16 cellular contexts compared by ENCODE assay signal in the genomic region with DNA sequence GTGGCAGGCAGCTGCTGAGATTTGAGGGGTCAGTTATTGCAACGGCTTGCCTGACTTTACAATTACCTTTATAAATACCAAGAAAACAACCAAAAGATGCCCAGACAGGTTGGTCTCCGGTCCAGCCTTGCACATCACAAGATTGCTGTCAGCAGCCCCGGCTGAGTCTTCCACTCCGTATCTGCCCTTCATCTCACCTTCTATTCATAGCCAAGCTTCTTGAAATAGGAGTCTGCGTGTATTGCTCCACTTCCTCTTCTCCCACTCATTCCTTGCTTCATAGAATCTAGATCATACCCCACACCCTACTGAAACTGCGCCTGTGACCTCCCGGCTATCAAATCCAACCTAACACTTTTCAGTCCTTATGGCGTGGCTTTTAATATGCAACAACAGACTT. TPM values are rescaled to one million over a fixed set of nuclear protein-coding genes. Genes with fewer than 3 reads are reported as not detected.
DNase-seq lines count a peak whose midpoint lies in the region; ATAC-seq, FAIRE-seq and TF ChIP-seq lines count a peak whose summit lies in the region.
"Had no signal": no experiment of that assay in that cellular context is flagged by ENCODE, and none has a peak within 500 bp of the region (broad histone marks: within the 10 kb centered on the region; RNA-seq: fewer than 3 reads in every experiment).

No MANE protein-coding gene starts in this region.

- no peaks in the 10 kb centered on the region for H4K20me1 ChIP-seq in K562 (replicated peaks; ENCODE audit: control insufficient read depth, insufficient read depth, low read length)

- intact Hi-C loops in K562 (cut with micrococcal nuclease), result no loop called here
- intact Hi-C loops in pancreas (cut with DNase I), result no loop called here

- no peaks in the 10 kb centered on the region for H3K27me3 ChIP-seq in K562 (ENCODE audit: control insufficient read depth in 2 of 2, insufficient read depth in 2 of 2, low read length in 2 of 2)
- H3K27me3 ChIP-seq in pancreas, result no peaks in the 10 kb centered on the region

- CTCF ChIA-PET in K562 (lab: Yijun Ruan, JAX; ENCODE audit: low intra/inter-chr PET ratio), result no interaction called here

- H3K36me3 ChIP-seq in K562 (ENCODE audit: control insufficient read depth, insufficient read depth, low read length), result no peaks in the 10 kb centered on the region
- H3K36me3 ChIP-seq in pancreas, result no peaks in the 10 kb centered on the region

- H3K9me3 ChIP-seq in K562 (replicated peaks; ENCODE audit: control insufficient read depth, insufficient read depth, low read depth, low read length) (no peaks in the 10 kb centered on the region), pancreas (no peaks in the 10 kb centered on the region)

- in situ Hi-C loops in KBM-7 (cut with MboI; ENCODE audit: low pct_unique_long_range_greater_than_20kb, low sequenced_read_pairs), result no loop called here
- in situ Hi-C loops in K562 (cut with MboI), result no loop called here

- no peak overlapping the region for H3K4me2 ChIP-seq in K562 (ENCODE audit: insufficient read depth, low read length)
- H3K4me2 ChIP-seq: PC-9 had no signal

- peak; percentile 25 for DNase-seq in KBM-7
- peak; percentile 15 for DNase-seq in NOMO-1 treated with dmso at 0.1 percent for 144 hours (lab: John Stamatoyannopoulos, UW; ENCODE audit: unreplicated experiment)
- peak in 1 of 4 experiments; percentile 25 for DNase-seq in K562 (ENCODE audit: extremely low read depth in 1 of 4, low spot score in 3 of 4)
- DNase-seq in stimulated activated CD4-positive, alpha-beta T cell treated with anti-CD3 and anti-CD28 coated beads, Interleukin-2, amount 100 ng/mL, for 48 hours, result no peak
- no peak for DNase-seq in pancreas
- DNase-seq in kidney tubule cell (ENCODE audit: low spot score), result no peak
- no peak for DNase-seq in AG20443 (ENCODE audit: low spot score)
- DNase-seq: ACHN; CD4-positive, alpha-beta T cell; GOT3; NCI-H187 treated with DMSO at 0.1 percent for 48 hours; NCI-H345; NCI-H526 treated with DMSO at 0.1 percent for 48 hours; PC-9; T-helper 1 cell had no signal

- no peak for TF ChIP-seq RAD21 in K562 (CRISPR knock-in tag; conservative IDR thresholded peaks at IDR 0.05 in 1 of 2, IDR thresholded peaks at IDR 0.05 in 1 of 2)

- ATAC-seq in K562 (no peak), pancreas (no peak)

- H3K4me1 ChIP-seq in K562 (replicated peaks in 1 of 2; ENCODE audit: control insufficient read depth in 2 of 2, insufficient read depth in 2 of 2, low read length in 2 of 2), result peaks cover 15 to 29% of the 10 kb centered on the region in 2 experiments; a peak in 4 of 5 replicates
- H3K4me1 ChIP-seq in pancreas, result no peaks in the 10 kb centered on the region

- POLR2A ChIA-PET in K562 (lab: Yijun Ruan, JAX), result interaction anchor here (0.7 to 2.5 kb wide), 2 partner anchors 11 to 45 kb away, joined by 3 to 9 read pairs; no protein-coding TSS in a partner anchor

- H3K27ac ChIP-seq in K562 (ENCODE audit: extremely low read depth, low read depth, low read length), result no peak overlapping the region
- no peak overlapping the region for H3K27ac ChIP-seq in pancreas
- H3K27ac ChIP-seq: PC-9 had no signal

- WGBS in K562 (ENCODE audit: insufficient coverage, low coverage, missing lambda C conversion rate), result 27% methylated on average over 8 of the region's 8 CpGs
- WGBS in pancreas, 2 donors, result 84 to 94% methylated on average over 8 of the region's 8 CpGs

- no peaks in the 10 kb centered on the region for H3K9me1 ChIP-seq in K562 (ENCODE audit: control insufficient read depth, insufficient read depth, low read length)

- no TSS peak for BruUV-seq in K562 (replicated peaks; lab: Mats Ljungman, UMichigan)

- H3K79me2 ChIP-seq in K562 (ENCODE audit: control insufficient read depth, insufficient read depth, low read length), result no peaks in the 10 kb centered on the region

- peak overlapping the region; percentile 38 for H2AFZ ChIP-seq in K562 (ENCODE audit: low read depth, low read length)
- H2AFZ ChIP-seq: PC-9 had no signal

- no peak for TF ChIP-seq CTCF in K562 (IDR thresholded peaks at IDR 0.05 in 2 of 3, conservative IDR thresholded peaks at IDR 0.05 in 1 of 3; ENCODE audit: insufficient read depth in 2 of 3, low read depth in 1 of 3, low read length in 3 of 3)
- no peak for TF ChIP-seq CTCF in pancreas (IDR thresholded peaks at IDR 0.05)

- no peak overlapping the region for H3K4me3 ChIP-seq in K562
- no peak overlapping the region for H3K4me3 ChIP-seq in pancreas
- H3K4me3 ChIP-seq: PC-9 had no signal

- TF ChIP-seq POLR2A in K562 (conservative IDR thresholded peaks at IDR 0.05), result no peak

- peak; percentile 11; the same call in 1 of the 2 replicates for TF ChIP-seq EP300 in K562 (IDR thresholded peaks at IDR 0.05; ENCODE audit: low read length)

- no peak for FAIRE-seq in K562 (lab: Jason Lieb, UNC)
- no peak for FAIRE-seq in pancreas (lab: Jason Lieb, UNC)
- FAIRE-seq: GM18507 had no signal

- no peak overlapping the region for H3K9ac ChIP-seq in K562 (ENCODE audit: insufficient read depth in 1 of 2, low read depth in 2 of 2, low read length in 2 of 2)

TF ChIP-seq in K562, 482 proteins besides CTCF, POLR2A, EP300 and RAD21 (continues in another document):
- TF ChIP-seq ESRRA (IDR thresholded peaks at IDR 0.05; ENCODE audit: borderline replicate concordance, low read depth), result peak; percentile 94
- TF ChIP-seq, protein P1, sequence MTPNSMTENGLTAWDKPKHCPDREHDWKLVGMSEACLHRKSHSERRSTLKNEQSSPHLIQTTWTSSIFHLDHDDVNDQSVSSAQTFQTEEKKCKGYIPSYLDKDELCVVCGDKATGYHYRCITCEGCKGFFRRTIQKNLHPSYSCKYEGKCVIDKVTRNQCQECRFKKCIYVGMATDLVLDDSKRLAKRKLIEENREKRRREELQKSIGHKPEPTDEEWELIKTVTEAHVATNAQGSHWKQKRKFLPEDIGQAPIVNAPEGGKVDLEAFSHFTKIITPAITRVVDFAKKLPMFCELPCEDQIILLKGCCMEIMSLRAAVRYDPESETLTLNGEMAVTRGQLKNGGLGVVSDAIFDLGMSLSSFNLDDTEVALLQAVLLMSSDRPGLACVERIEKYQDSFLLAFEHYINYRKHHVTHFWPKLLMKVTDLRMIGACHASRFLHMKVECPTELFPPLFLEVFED (CRISPR knock-in tag; conservative IDR thresholded peaks at IDR 0.05), result no peak
- TF ChIP-seq ARID1B (IDR thresholded peaks at IDR 0.05), result peak; percentile 21; the same call in 1 of the 2 replicates
- TF ChIP-seq SMAD4 (CRISPR knock-in tag; conservative IDR thresholded peaks at IDR 0.05), result peak; percentile 34; the same call in 1 of the 2 replicates
- peak; percentile 86; the same call in 1 of the 2 replicates for TF ChIP-seq CTBP1 (IDR thresholded peaks at IDR 0.05; ENCODE audit: borderline replicate concordance)
- no peak for TF ChIP-seq ZNF507 (tag; conservative IDR thresholded peaks at IDR 0.05)
- no peak for TF ChIP-seq MYBL2 (IDR thresholded peaks at IDR 0.05; ENCODE audit: low read depth)
- no peak for TF ChIP-seq MYBL2 (CRISPR knock-in tag; IDR thresholded peaks at IDR 0.05; ENCODE audit: borderline replicate concordance)
- no peak for TF ChIP-seq CEBPG (CRISPR knock-in tag; IDR thresholded peaks at IDR 0.05)
- peak in 1 of 2 experiments; percentile 54; a peak in 2 of 4 replicates for TF ChIP-seq CEBPG (tag; conservative IDR thresholded peaks at IDR 0.05 in 1 of 2, IDR thresholded peaks at IDR 0.05 in 1 of 2)
- no peak for TF ChIP-seq ZSCAN32 (CRISPR knock-in tag; IDR thresholded peaks at IDR 0.05)
- peak in 1 of 2 experiments; percentile 61; a peak in 1 of 4 replicates for TF ChIP-seq TBL1XR1 (IDR thresholded peaks at IDR 0.05; ENCODE audit: low read length in 2 of 2)
- TF ChIP-seq, protein P2, sequence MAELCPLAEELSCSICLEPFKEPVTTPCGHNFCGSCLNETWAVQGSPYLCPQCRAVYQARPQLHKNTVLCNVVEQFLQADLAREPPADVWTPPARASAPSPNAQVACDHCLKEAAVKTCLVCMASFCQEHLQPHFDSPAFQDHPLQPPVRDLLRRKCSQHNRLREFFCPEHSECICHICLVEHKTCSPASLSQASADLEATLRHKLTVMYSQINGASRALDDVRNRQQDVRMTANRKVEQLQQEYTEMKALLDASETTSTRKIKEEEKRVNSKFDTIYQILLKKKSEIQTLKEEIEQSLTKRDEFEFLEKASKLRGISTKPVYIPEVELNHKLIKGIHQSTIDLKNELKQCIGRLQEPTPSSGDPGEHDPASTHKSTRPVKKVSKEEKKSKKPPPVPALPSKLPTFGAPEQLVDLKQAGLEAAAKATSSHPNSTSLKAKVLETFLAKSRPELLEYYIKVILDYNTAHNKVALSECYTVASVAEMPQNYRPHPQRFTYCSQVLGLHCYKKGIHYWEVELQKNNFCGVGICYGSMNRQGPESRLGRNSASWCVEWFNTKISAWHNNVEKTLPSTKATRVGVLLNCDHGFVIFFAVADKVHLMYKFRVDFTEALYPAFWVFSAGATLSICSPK (IDR thresholded peaks at IDR 0.05; ENCODE audit: borderline replicate concordance), result no peak
- TF ChIP-seq MYC (IDR thresholded peaks at IDR 0.05; ENCODE audit: low read depth, low read length), result no peak
- TF ChIP-seq MYC (CRISPR knock-in tag; IDR thresholded peaks at IDR 0.05; ENCODE audit: borderline replicate concordance, low read depth), result no peak
- TF ChIP-seq MECOM (CRISPR knock-in tag; IDR thresholded peaks at IDR 0.05), result no peak
- no peak for TF ChIP-seq ELF2 (CRISPR knock-in tag; IDR thresholded peaks at IDR 0.05)

RNA-seq across cellular contexts. Expression of a gene that starts 31.1 kb away (rescaled TPM):
- 21.7 and 68.0 TPM in 2 replicates for total RNA-seq in K562 (2011; cell fraction: chromatin; rRNA removed; ENCODE audit: low replicate concordance)
- 11.3 and 18.0 TPM in 2 replicates for total RNA-seq in K562 (2011; cell fraction: nucleolus; rRNA removed)
- total RNA-seq in K562 (2011; cell fraction: nucleoplasm; rRNA removed), result 45.8 and 75.7 TPM in 2 replicates
- total RNA-seq in K562 (2014; rRNA removed) (19.8 and 24.0 TPM in 2 replicates), K562 (2014; rRNA removed; fragmentation: Illumina TruSeq; extraction: Trizol) (20.4 and 23.6 TPM in 2 replicates), K562 (2015; rRNA removed; fragmentation: Illumina TruSeq; extraction: Trizol) (22.1 and 24.5 TPM in 2 replicates), K562 (2021) (25.1 and 26.6 TPM in 2 replicates), pancreas (10 to 100 TPM in 1 of 6 donors, 1 to 10 TPM in 5; 4.2 to 10.4 (median 6.0) TPM)
- polyA plus RNA-seq in K562 (2011; rRNA removed) (11.5 and 16.8 TPM in 2 replicates), K562 (2014; fragmentation: Illumina TruSeq; extraction: Trizol) (20.0 and 22.0 TPM in 2 replicates), K562 (2014; fragmentation: Nextera tagmentation; extraction: Ambion mirVana) (1 to 10 TPM; 3.2 to 3.8 TPM), K562 (2014; rRNA removed) (17.0 and 17.8 TPM in 2 replicates), pancreas (1 to 10 TPM; 2.2 to 3.8 TPM)
- polyA plus RNA-seq in K562 (2011; cell fraction: cytosol; rRNA removed), result 10.2 and 10.7 TPM in 2 replicates
- polyA plus RNA-seq in K562 (2011; cell fraction: nucleus; rRNA removed), result 22.8 and 27.5 TPM in 2 replicates
- polyA plus RNA-seq in K562 (2012), result 20.8 and 21.4 TPM in 2 replicates
- polyA minus RNA-seq in K562 (2011; rRNA and poly(A)+ RNA removed), result 19.0 and 21.8 TPM in 2 replicates
- 8.5 and 11.0 TPM in 2 replicates for polyA minus RNA-seq in K562 (2011; cell fraction: cytosol; rRNA and poly(A)+ RNA removed)
- 20.2 and 24.8 TPM in 2 replicates for polyA minus RNA-seq in K562 (2011; cell fraction: nucleus; rRNA and poly(A)+ RNA removed)

Comparison
In these comparisons a context has a peak if more than half of its experiments do, and no peak if none do; other contexts are left out.
1. DNase-seq: peak in KBM-7 (single experiment) and NOMO-1 treated with dmso at 0.1 percent for 144 hours (single experiment); none in stimulated activated CD4-positive, alpha-beta T cell treated with anti-CD3 and anti-CD28 coated beads, Interleukin-2, amount 100 ng/mL, for 48 hours (0 of 2), pancreas (0 of 6), kidney tubule cell (single experiment) and AG20443 (single experiment).